ENCODE assay signal across 6 cellular contexts in genomic region chr11:61252366-61252765, GRCh38. TPM values are rescaled to one million over a fixed set of nuclear protein-coding genes. Genes with fewer than 3 reads are reported as not detected.
"Had no signal": no experiment of that assay in that cellular context is flagged by ENCODE, and none has a peak within 500 bp of the region (broad histone marks: within the 10 kb centered on the region; RNA-seq: fewer than 3 reads in every experiment).

No MANE protein-coding gene starts in this region.

RNA-seq across cellular contexts. Expression of gene PGA5, which starts 11.4 kb away (rescaled TPM):
- total RNA-seq: HFFc6, HT-29, IMR-90 had no signal
- polyA plus RNA-seq: IMR-90 had no signal

RNA-seq across cellular contexts. Expression of gene PGA4, which starts 30.2 kb away (rescaled TPM):
- total RNA-seq: GM23338, H1, H9, HFFc6, HT-29, IMR-90 had no signal
- polyA plus RNA-seq: IMR-90 had no signal

RNA-seq across cellular contexts. Expression of gene VWCE, which starts 42.8 kb away (rescaled TPM):
- total RNA-seq: HT-29 had no signal

RNA-seq across cellular contexts. Expression of gene PGA3, which starts 49.1 kb away (rescaled TPM):
- total RNA-seq: GM23338, H1, H9, HT-29 had no signal
- polyA plus RNA-seq: H1, IMR-90 had no signal
